19 cellular contexts compared by ENCODE assay signal in genomic region chr20:62390306-62391164, GRCh38. TPM values are rescaled to one million over a fixed set of nuclear protein-coding genes. Genes with fewer than 3 reads are reported as not detected.
A peak's percentile ranks its signal among the peaks of the same experiment; 100 is the strongest.
DNase-seq lines count a peak whose midpoint lies in the region; ATAC-seq, FAIRE-seq and TF ChIP-seq lines count a peak whose summit lies in the region.
"Had no signal": no experiment of that assay in that cellular context is flagged by ENCODE, and none has a peak within 500 bp of the region (broad histone marks: within the 10 kb centered on the region; RNA-seq: fewer than 3 reads in every experiment).

No MANE protein-coding gene starts in this region.

- peak; percentile 20; the same call in 1 of the 2 replicates for TF ChIP-seq POLR2A in GM12891 (IDR thresholded peaks at IDR 0.05; ENCODE audit: low read depth, low read length)
- no peak for TF ChIP-seq POLR2A in right lobe of liver (IDR thresholded peaks at IDR 0.05)

- no peak for TF ChIP-seq CTCF in C4-2B (conservative IDR thresholded peaks at IDR 0.05)
- TF ChIP-seq CTCF in right lobe of liver (IDR thresholded peaks at IDR 0.05) = no peak

- FAIRE-seq in GM12891 (lab: Jason Lieb, UNC) = no peak
- no peak for FAIRE-seq in small intestine (lab: Jason Lieb, UNC)

- peak in 1 of 4 donors; percentile 2 for ATAC-seq in right lobe of liver
- no peak for ATAC-seq in HG03439 (IDR thresholded peaks at IDR 0.05; ENCODE audit: unreplicated experiment)
- ATAC-seq: gastroesophageal sphincter had no signal

- H3K27ac ChIP-seq in C4-2B = peak overlapping the region; percentile 44
- H3K27ac ChIP-seq in right lobe of liver = peak overlapping the region in 2 of 3 donors; percentile 18
- no peak overlapping the region for H3K27ac ChIP-seq in small intestine (ENCODE audit: low read depth in 1 of 2, low read length in 1 of 2)
- H3K27ac ChIP-seq: BLaER1 treated with 17β-estradiol and CSF1 and Interleukin-3, amounts not matched to agents 10 nM and 100 nM; epithelial cell of prostate; gastroesophageal sphincter had no signal

- peaks cover 36% of the 10 kb centered on the region for H3K36me3 Mint-ChIP-seq in activated naive CD8-positive, alpha-beta T cell treated with anti-CD3 and anti-CD28 coated beads for 36 hours

- H3K9me3 Mint-ChIP-seq in activated naive CD8-positive, alpha-beta T cell treated with anti-CD3 and anti-CD28 coated beads for 36 hours = no peaks in the 10 kb centered on the region

- H3K36me3 ChIP-seq in right lobe of liver (peaks cover 0 to 10% (median 0%) of the 10 kb centered on the region in 4 donors), small intestine (ENCODE audit: control insufficient read depth in 2 of 2, insufficient read depth in 2 of 2, low read length in 2 of 2) (peaks cover 0 to 10% of the 10 kb centered on the region in 2 donors)

- no peaks in the 10 kb centered on the region for H3K27me3 Mint-ChIP-seq in activated naive CD8-positive, alpha-beta T cell treated with anti-CD3 and anti-CD28 coated beads for 36 hours

- intact Hi-C loops in right lobe of liver (cut with DNase I) = no loop called here

- no peaks in the 10 kb centered on the region for H3K9me3 ChIP-seq in right lobe of liver
- no peaks in the 10 kb centered on the region for H3K9me3 ChIP-seq in small intestine (ENCODE audit: control insufficient read depth, low read depth)
- H3K9me3 ChIP-seq: BLaER1 treated with 17β-estradiol and CSF1 and Interleukin-3, amounts not matched to agents 10 nM and 100 nM; gastroesophageal sphincter; MG63 had no signal

- H3K4me1 ChIP-seq in right lobe of liver = peaks cover 0 to 31% (median 4%) of the 10 kb centered on the region in 4 donors
- peaks cover 0 to 6% of the 10 kb centered on the region in 2 donors for H3K4me1 ChIP-seq in small intestine (ENCODE audit: control insufficient read depth in 2 of 2, insufficient read depth in 1 of 2, low read depth in 1 of 2, low read length in 1 of 2)

- no peak overlapping the region for H3K4me3 ChIP-seq in right lobe of liver
- H3K4me3 ChIP-seq in small intestine (ENCODE audit: low read depth in 1 of 2, low read length in 2 of 2) = no peak overlapping the region
- H3K4me3 ChIP-seq: BLaER1 treated with 17β-estradiol and CSF1 and Interleukin-3, amounts not matched to agents 10 nM and 100 nM; gastroesophageal sphincter; MG63 had no signal

- no peak for DNase-seq in GM12891 (ENCODE audit: insufficient read length, low spot score)
- no peak for DNase-seq in activated naive CD8-positive, alpha-beta T cell treated with anti-CD3 and anti-CD28 coated beads for 36 hours
- no peak for DNase-seq in right lobe of liver
- DNase-seq in NCI-H1417 treated with DMSO at 0.1 percent for 48 hours (lab: John Stamatoyannopoulos, UW) = no peak
- no peak for DNase-seq in stimulated activated CD8-positive, alpha-beta memory T cell treated with anti-CD3 and anti-CD28 coated beads, Interleukin-4, amount 100 ng/mL, for 48 hours
- DNase-seq in small intestine = no peak
- DNase-seq: cerebellar nuclear complex, DND-41, MG63, NCI-H187 treated with DMSO at 0.1 percent for 48 hours, NCI-H526 had no signal

- WGBS in right lobe of liver (ENCODE audit: insufficient coverage, low coverage, low lambda C conversion rate, missing lambda C conversion rate) = 88% methylated on average over 1 of the region's 29 CpGs
- WGBS in small intestine, 3 donors = 81 to 85% (median 82%) methylated on average over 26 to 29 of the region's 29 CpGs

- no peak overlapping the region for H3K4me3 Mint-ChIP-seq in activated naive CD8-positive, alpha-beta T cell treated with anti-CD3 and anti-CD28 coated beads for 36 hours

- H3K4me1 Mint-ChIP-seq in activated naive CD8-positive, alpha-beta T cell treated with anti-CD3 and anti-CD28 coated beads for 36 hours = peaks cover 26% of the 10 kb centered on the region

- peak overlapping the region; percentile 93 for H3K27ac Mint-ChIP-seq in activated naive CD8-positive, alpha-beta T cell treated with anti-CD3 and anti-CD28 coated beads for 36 hours

- no peaks in the 10 kb centered on the region for H3K27me3 ChIP-seq in right lobe of liver
- H3K27me3 ChIP-seq in small intestine (ENCODE audit: control insufficient read depth in 2 of 2, insufficient read depth in 2 of 2, low read length in 2 of 2) = no peaks in the 10 kb centered on the region
- H3K27me3 ChIP-seq: BLaER1 treated with 17β-estradiol and CSF1 and Interleukin-3, amounts not matched to agents 10 nM and 100 nM; gastroesophageal sphincter; MG63 had no signal

TF ChIP-seq in GM12891, 5 proteins besides CTCF, POLR2A, EP300 and RAD21:
- no peak for TF ChIP-seq POLR2AphosphoS5 (IDR thresholded peaks at IDR 0.05; ENCODE audit: low read depth, low read length)
- no peak for TF ChIP-seq PAX5 (IDR thresholded peaks at IDR 0.05; ENCODE audit: insufficient read depth, low read length, severe bottlenecking)
- no peak for TF ChIP-seq TAF1 (IDR thresholded peaks at IDR 0.05; ENCODE audit: low read depth, low read length)
- no peak for TF ChIP-seq POU2F2 (IDR thresholded peaks at IDR 0.05; ENCODE audit: low read depth, low read length)
- TF ChIP-seq SPI1 (IDR thresholded peaks at IDR 0.05; ENCODE audit: low read depth, low read length) = no peak

RNA-seq across cellular contexts. Expression of gene RPS21, which starts 3.6 kb away (rescaled TPM):
- 7,261 TPM for polyA plus RNA-seq in GM12891 (2012; ENCODE audit: low read depth, missing spikeins)
- 1,000 to 10,000 TPM; 2,242 to 2,482 TPM for total RNA-seq in activated naive CD8-positive, alpha-beta T cell treated with anti-CD3 and anti-CD28 coated beads for 36 hours
- 100 to 1,000 TPM; 339 to 696 (median 413) TPM for total RNA-seq in right lobe of liver
- polyA plus RNA-seq in small intestine = 1,000 to 10,000 TPM; 2,545 to 8,814 (median 4,142) TPM

RNA-seq across cellular contexts. Expression of gene CABLES2, which starts 16.6 kb away (rescaled TPM):
- polyA plus RNA-seq in GM12891 (2012; ENCODE audit: low read depth, missing spikeins) = 4.9 TPM
- total RNA-seq in activated naive CD8-positive, alpha-beta T cell treated with anti-CD3 and anti-CD28 coated beads for 36 hours = 1 to 10 TPM; 4.9 to 5.3 TPM
- 1 to 10 TPM; 1.4 to 2.9 (median 2.5) TPM for total RNA-seq in right lobe of liver
- 1 to 10 TPM; 1.3 to 4.7 (median 2.4) TPM for polyA plus RNA-seq in small intestine

RNA-seq across cellular contexts. Expression of gene LAMA5, which starts 23.4 kb away (rescaled TPM):
- 1.3 TPM for polyA plus RNA-seq in GM12891 (2012; ENCODE audit: low read depth, missing spikeins)
- total RNA-seq in activated naive CD8-positive, alpha-beta T cell treated with anti-CD3 and anti-CD28 coated beads for 36 hours = under 1 TPM; 0.38 to 0.91 TPM
- total RNA-seq in right lobe of liver = 10 to 100 TPM; 30.3 to 80.8 (median 47.1) TPM
- 10 to 100 TPM in 1 of 3 donors, 1 to 10 TPM in 2; 1.3 to 39.8 (median 6.2) TPM for polyA plus RNA-seq in small intestine

RNA-seq across cellular contexts. Expression of gene RBBP8NL, which starts 36.8 kb away (rescaled TPM):
- polyA plus RNA-seq in GM12891 (2012; ENCODE audit: low read depth, missing spikeins) = not detected
- total RNA-seq in activated naive CD8-positive, alpha-beta T cell treated with anti-CD3 and anti-CD28 coated beads for 36 hours = not detected
- total RNA-seq in right lobe of liver = not detected
- 10 to 100 TPM in 2 of 3 donors, 1 to 10 TPM in 1; 8.0 to 28.0 (median 14.9) TPM for polyA plus RNA-seq in small intestine
- total RNA-seq: H4, HT1080 had no signal
- polyA plus RNA-seq: liver had no signal

Comparison
In these comparisons a context has a peak if more than half of its experiments do, and no peak if none do; other contexts are left out.
1. H3K27ac ChIP-seq: peak in C4-2B (single experiment) and right lobe of liver (2 of 3); none in small intestine (0 of 2).
2. RNA of gene LAMA5, which starts 23.4 kb away (total RNA-seq): 30.3 to 80.8 TPM in right lobe of liver; 0.38 to 0.91 TPM in activated naive CD8-positive, alpha-beta T cell treated with anti-CD3 and anti-CD28 coated beads for 36 hours; every median in the first group is over 10 times any median in the second.